18 cellular contexts compared by ENCODE assay signal in genomic region chr2:189086710-189087109, GRCh38.
DNase-seq lines count a peak whose midpoint lies in the region; ATAC-seq and TF ChIP-seq lines count a peak whose summit lies in the region.
"Had no signal": no experiment of that assay in that cellular context is flagged by ENCODE, and none has a peak within 500 bp of the region (broad histone marks: within the 10 kb centered on the region; RNA-seq: fewer than 3 reads in every experiment).

No MANE protein-coding gene starts in this region.

- TF ChIP-seq CTCF in RWPE2 (IDR thresholded peaks at IDR 0.05; ENCODE audit: poor library complexity, severe bottlenecking): no peak
- TF ChIP-seq CTCF in osteoblast (IDR thresholded peaks at IDR 0.05; ENCODE audit: extremely low read depth, low read depth, low read length): no peak

- peak; percentile 93 for DNase-seq in EL
- no peak for DNase-seq in RWPE2 (ENCODE audit: low spot score)
- DNase-seq in fibroblast of peridontal ligament (ENCODE audit: extremely low read depth): peak; percentile 74
- peak; percentile 61 for DNase-seq in osteoblast (ENCODE audit: insufficient read length, low spot score, missing footprints)
- DNase-seq in activated CD4-positive, alpha-beta T cell treated with anti-CD3 and anti-CD28 coated beads for 4 hours: no peak
- no peak for DNase-seq in head of caudate nucleus
- no peak for DNase-seq in posterior cingulate gyrus
- DNase-seq: activated CD4-positive, CD25-positive, alpha-beta regulatory T cell; activated T-cell treated with anti-CD3 and anti-CD28 coated beads for 4 hours; amygdala; CD8-positive, alpha-beta memory T cell; effector CD8-positive, alpha-beta T cell; GDM1; NCI-H187 treated with DMSO at 0.1 percent for 48 hours; NK-92 treated with Interleukin-12 subunit alpha and Interleukin-12 subunit beta, amount 100 ng/mL, for 24 hours; stimulated activated CD4-positive, alpha-beta T cell treated with anti-CD3 and anti-CD28 coated beads, Interleukin-4, amount 100 ng/mL, for 4 hours; stimulated activated naive CD4-positive, alpha-beta T cell treated with Interleukin-2 at 50 U/mL for 16 hours had no signal

- H3K36me3 ChIP-seq in RWPE2 (ENCODE audit: low read depth) (no peaks in the 10 kb centered on the region; the same call in 1 of the 2 replicates), osteoblast (ENCODE audit: insufficient read depth, low read length) (peaks cover 93% of the 10 kb centered on the region)

- H3K4me1 ChIP-seq in RWPE2 (ENCODE audit: insufficient read depth, poor library complexity, severe bottlenecking) (peaks cover 12% of the 10 kb centered on the region), osteoblast (ENCODE audit: insufficient read depth, low read length) (peaks cover 26% of the 10 kb centered on the region)

- no peak overlapping the region for H3K4me3 ChIP-seq in RWPE2 (ENCODE audit: severe bottlenecking)
- H3K4me3 ChIP-seq in osteoblast (ENCODE audit: insufficient read depth, low read length): no peak overlapping the region

- H2AFZ ChIP-seq in osteoblast (ENCODE audit: low read length): no peak overlapping the region

- ATAC-seq in RWPE2 (ENCODE audit: low read depth) (peak; percentile 87), GM18873 (IDR thresholded peaks at IDR 0.05; ENCODE audit: low FRiP score, unreplicated experiment) (no peak)

- peaks cover 19% of the 10 kb centered on the region for H3K79me2 ChIP-seq in osteoblast (ENCODE audit: insufficient read depth, low read length)

- no peaks in the 10 kb centered on the region for H4K20me1 ChIP-seq in osteoblast (ENCODE audit: insufficient read depth, low read length)

- H3K9me3 ChIP-seq in RWPE2 (ENCODE audit: severe bottlenecking) (no peaks in the 10 kb centered on the region), osteoblast (ENCODE audit: low read depth, low read length) (no peaks in the 10 kb centered on the region)

- H3K4me2 ChIP-seq in osteoblast (ENCODE audit: insufficient read depth, low read length): peak overlapping the region; percentile 13

- H3K27me3 ChIP-seq in RWPE2 (ENCODE audit: insufficient read depth, poor library complexity, severe bottlenecking) (no peaks in the 10 kb centered on the region), osteoblast (ENCODE audit: insufficient read depth, low read length) (no peaks in the 10 kb centered on the region)

- H3K27ac ChIP-seq in RWPE2 (ENCODE audit: poor library complexity, severe bottlenecking): peak overlapping the region; percentile 74
- peak overlapping the region; percentile 67 for H3K27ac ChIP-seq in osteoblast (ENCODE audit: low read depth, low read length)

- intact Hi-C loops in head of caudate nucleus (cut with DNase I): no loop called here
- intact Hi-C loops in posterior cingulate gyrus (cut with DNase I): no loop called here

Comparison
In these comparisons a context has a peak if more than half of its experiments do, and no peak if none do; other contexts are left out.
1. DNase-seq: peak in EL (single experiment), fibroblast of peridontal ligament (single experiment) and osteoblast (single experiment); none in RWPE2 (single experiment), activated CD4-positive, alpha-beta T cell treated with anti-CD3 and anti-CD28 coated beads for 4 hours (0 of 2), head of caudate nucleus (0 of 42) and posterior cingulate gyrus (0 of 10).